Comparison of ENCODE assay signal across 8 cellular contexts in genomic region chr5:16935271-16936149, GRCh38. TPM values are rescaled to one million over a fixed set of nuclear protein-coding genes. Genes with fewer than 3 reads are reported as not detected.
DNase-seq lines count a peak whose midpoint lies in the region; ATAC-seq and TF ChIP-seq lines count a peak whose summit lies in the region.

No MANE protein-coding gene starts in this region.

- under 1% methylated on average over 68 of the region's 83 CpGs for WGBS in prostate gland

- TF ChIP-seq CTCF in prostate gland (IDR thresholded peaks at IDR 0.05), result no peak

- no peaks in the 10 kb centered on the region for H3K9me3 Mint-ChIP-seq in activated T-helper 2 cell treated with anti-CD3 and anti-CD28 coated beads, Interferon-gamma antibody, Interleukin-2, Interleukin-4, amounts not matched to agents 10 μg/mL and 5 μg/mL and 100 μg/mL, durations not matched to agents 14 hours and 24 hours and 36 hours

- peak; percentile 77 for DNase-seq in SIG-M5 treated with dmso at 0.1 percent for 504 hours (lab: John Stamatoyannopoulos, UW; ENCODE audit: unreplicated experiment)
- no peak for DNase-seq in SIG-M5 (lab: John Stamatoyannopoulos, UW)
- DNase-seq in NCI-H2171 treated with DMSO at 0.1 percent for 48 hours (lab: John Stamatoyannopoulos, UW), result peak; percentile 69
- DNase-seq in activated T-helper 2 cell treated with anti-CD3 and anti-CD28 coated beads, Interferon-gamma antibody, Interleukin-2, Interleukin-4, amounts not matched to agents 10 μg/mL and 5 μg/mL and 100 μg/mL, durations not matched to agents 14 hours and 24 hours and 36 hours (ENCODE audit: low spot score), result peak; percentile 10
- peak; percentile 39 for DNase-seq in left ventricle myocardium superior
- peak; percentile 42 for DNase-seq in prostate gland (ENCODE audit: low spot score)
- DNase-seq in amniotic stem cell (lab: John Stamatoyannopoulos, UW), result no peak

- peak; percentile 45 for ATAC-seq in HG02678 (IDR thresholded peaks at IDR 0.05; ENCODE audit: unreplicated experiment)
- peak; percentile 50 for ATAC-seq in left ventricle myocardium superior

- no peak for TF ChIP-seq POLR2A in prostate gland (IDR thresholded peaks at IDR 0.05)

- no peaks in the 10 kb centered on the region for H3K27me3 ChIP-seq in prostate gland (replicated peaks; ENCODE audit: insufficient read depth)

- H3K9me3 ChIP-seq in prostate gland, result no peaks in the 10 kb centered on the region

- H3K36me3 Mint-ChIP-seq in activated T-helper 2 cell treated with anti-CD3 and anti-CD28 coated beads, Interferon-gamma antibody, Interleukin-2, Interleukin-4, amounts not matched to agents 10 μg/mL and 5 μg/mL and 100 μg/mL, durations not matched to agents 14 hours and 24 hours and 36 hours (ENCODE audit: low read depth), result no peaks in the 10 kb centered on the region

- peaks cover 67% of the 10 kb centered on the region for H3K27me3 Mint-ChIP-seq in activated T-helper 2 cell treated with anti-CD3 and anti-CD28 coated beads, Interferon-gamma antibody, Interleukin-2, Interleukin-4, amounts not matched to agents 10 μg/mL and 5 μg/mL and 100 μg/mL, durations not matched to agents 14 hours and 24 hours and 36 hours (ENCODE audit: low read depth)

- no peaks in the 10 kb centered on the region for H3K4me1 ChIP-seq in prostate gland (replicated peaks)

- no peaks in the 10 kb centered on the region for H3K36me3 ChIP-seq in prostate gland

- H3K4me3 ChIP-seq in prostate gland, result peak overlapping the region; percentile 88 to 98

- peak overlapping the region; percentile 80 for H3K4me3 Mint-ChIP-seq in activated T-helper 2 cell treated with anti-CD3 and anti-CD28 coated beads, Interferon-gamma antibody, Interleukin-2, Interleukin-4, amounts not matched to agents 10 μg/mL and 5 μg/mL and 100 μg/mL, durations not matched to agents 14 hours and 24 hours and 36 hours (ENCODE audit: low read depth)

- H3K27ac Mint-ChIP-seq in activated T-helper 2 cell treated with anti-CD3 and anti-CD28 coated beads, Interferon-gamma antibody, Interleukin-2, Interleukin-4, amounts not matched to agents 10 μg/mL and 5 μg/mL and 100 μg/mL, durations not matched to agents 14 hours and 24 hours and 36 hours, result no peak overlapping the region

- intact Hi-C loops in activated T-helper 2 cell treated with anti-CD3 and anti-CD28 coated beads, Interferon-gamma antibody, Interleukin-2, Interleukin-4, amounts not matched to agents 10 μg/mL and 5 μg/mL and 100 μg/mL, durations not matched to agents 14 hours and 24 hours and 36 hours (cut with micrococcal nuclease), result loop anchor here (2.0 to 5.0 kb wide), 2 partner anchors 57 to 148 kb away; no protein-coding TSS in a partner anchor
- intact Hi-C loops in left ventricle myocardium superior (cut with micrococcal nuclease) (no loop called here), prostate gland (cut with DNase I) (no loop called here)

- H3K4me1 Mint-ChIP-seq in activated T-helper 2 cell treated with anti-CD3 and anti-CD28 coated beads, Interferon-gamma antibody, Interleukin-2, Interleukin-4, amounts not matched to agents 10 μg/mL and 5 μg/mL and 100 μg/mL, durations not matched to agents 14 hours and 24 hours and 36 hours (ENCODE audit: low read depth), result peaks cover 28% of the 10 kb centered on the region

- peak overlapping the region; percentile 93 for H3K27ac ChIP-seq in prostate gland

RNA-seq across cellular contexts. Expression of gene MYO10, which starts 0.6 kb away (rescaled TPM):
- 1.0 and 1.2 TPM in 2 replicates for total RNA-seq in activated T-helper 2 cell treated with anti-CD3 and anti-CD28 coated beads, Interferon-gamma antibody, Interleukin-2, Interleukin-4, amounts not matched to agents 10 μg/mL and 5 μg/mL and 100 μg/mL, durations not matched to agents 14 hours and 24 hours and 36 hours
- total RNA-seq in left ventricle myocardium superior, result 4.9 TPM
- total RNA-seq in prostate gland, result 10 to 100 TPM; 24.7 to 77.0 TPM

Comparison
In these comparisons a context has a peak if more than half of its experiments do, and no peak if none do; other contexts are left out.
1. DNase-seq: peak in SIG-M5 treated with dmso at 0.1 percent for 504 hours (single experiment), NCI-H2171 treated with DMSO at 0.1 percent for 48 hours (single experiment), activated T-helper 2 cell treated with anti-CD3 and anti-CD28 coated beads, Interferon-gamma antibody, Interleukin-2, Interleukin-4, amounts not matched to agents 10 μg/mL and 5 μg/mL and 100 μg/mL, durations not matched to agents 14 hours and 24 hours and 36 hours (single experiment), left ventricle myocardium superior (single experiment) and prostate gland (single experiment); none in SIG-M5 (single experiment) and amniotic stem cell (single experiment).